In the genomic region with DNA sequence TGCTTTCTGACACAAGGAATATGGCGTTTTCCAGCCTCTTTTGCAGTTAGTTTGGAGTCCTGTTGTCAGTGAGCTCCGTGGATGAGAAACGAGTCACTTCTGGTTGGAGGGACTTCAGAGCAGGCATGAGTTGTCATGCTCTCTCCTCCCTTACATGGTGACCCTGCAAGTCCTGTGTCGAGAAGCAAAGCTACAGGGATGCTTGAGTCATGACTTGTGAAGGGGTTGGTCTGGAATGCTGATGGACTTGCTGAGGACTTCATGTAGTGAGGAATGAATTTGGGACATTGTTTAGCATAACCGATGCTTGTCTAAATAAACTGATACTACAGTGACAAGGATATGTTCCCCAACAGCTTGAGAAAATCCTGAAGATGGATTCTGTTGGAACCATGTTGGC, we compare ENCODE assay signal across 24 cellular contexts.
"Had no signal": no experiment of that assay in that cellular context is flagged by ENCODE, and none has a peak within 500 bp of the region (broad histone marks: within the 10 kb centered on the region; RNA-seq: fewer than 3 reads in every experiment).

No MANE protein-coding gene starts in this region.

- H3K27me3 ChIP-seq: ascending aorta, Peyer's patch, SJSA1 had no signal

- H3K9ac ChIP-seq: SK-N-SH had no signal

- H3K4me2 ChIP-seq: SK-N-SH had no signal

- H3K36me3 ChIP-seq: ascending aorta, Peyer's patch, SJSA1 had no signal

- ATAC-seq: activated CD8-positive, alpha-beta T cell treated with anti-CD3 and anti-CD28 coated beads for 36 hours; activated T-cell treated with anti-CD3 and anti-CD28 coated beads, Interleukin-2, amount 50 U/mL, for 72 hours; activated T-helper 17 cell treated with anti-CD3 and anti-CD28 coated beads, Interleukin-2, amount 50 U/mL, for 72 hours had no signal

- H3K4me3 ChIP-seq: ascending aorta, Peyer's patch, SJSA1 had no signal

- H3K9me3 ChIP-seq: ascending aorta, Peyer's patch, SJSA1, SK-N-SH had no signal

- H3K27ac ChIP-seq: ascending aorta, Peyer's patch, SJSA1 had no signal

- H3K4me1 ChIP-seq: ascending aorta, Peyer's patch, SJSA1 had no signal

- DNase-seq: activated CD4-positive, alpha-beta T cell treated with anti-CD3 and anti-CD28 coated beads, Interleukin-2, amount 10 ng/mL, durations not matched to agents 24 days and 14 days; activated CD4-positive, alpha-beta T cell treated with anti-CD3 and anti-CD28 coated beads, Interleukin-2, amount 50 U/mL, for 4 hours; activated CD8-positive, alpha-beta T cell treated with anti-CD3 and anti-CD28 coated beads for 36 hours; activated effector memory CD4-positive, alpha-beta T cell treated with anti-CD3 and anti-CD28 coated beads, Interleukin-2, amount 50 U/mL, for 16 hours; activated naive CD4-positive, alpha-beta T cell treated with Interleukin-2 at 50 U/mL for 16 hours; activated naive CD8-positive, alpha-beta T cell treated with anti-CD3 and anti-CD28 coated beads, Interleukin-2, amount 10 ng/mL, durations not matched to agents 7 days and 5 days; activated T-cell treated with anti-CD3 and anti-CD28 coated beads, Interleukin-2, amount 50 U/mL, for 1 hour; activated T-cell treated with anti-CD3 and anti-CD28 coated beads, Interleukin-2, amount 50 U/mL, for 72 hours; amygdala; NCI-H1048; NCI-H1105 treated with DMSO at 0.1 percent for 48 hours; NCI-H1436; NCI-H1694; NCI-H1930; NCI-H2081 treated with DMSO at 0.1 percent for 48 hours; NCI-H226; NCI-H524 treated with DMSO at 0.1 percent for 48 hours; Peyer's patch; RPMI8226; SHP77 treated with DMSO at 0.1 percent for 48 hours; SK-N-SH had no signal
